Comparison of ENCODE assay signal across 2 cellular contexts in genomic region chr11:45757672-45758071, GRCh38.
TF ChIP-seq lines count a peak whose summit lies in the region.

No MANE protein-coding gene starts in this region.

TF ChIP-seq in GM12891, 5 proteins besides CTCF, POLR2A, EP300 and RAD21 (continued from another document):
- TF ChIP-seq SPI1 (IDR thresholded peaks at IDR 0.05; ENCODE audit: low read depth, low read length) (0 out of 2 replicates have a peak, but pooled peaks have one; percentile 16), PAX5 (IDR thresholded peaks at IDR 0.05; ENCODE audit: insufficient read depth, low read length, severe bottlenecking) (no peak)

TF ChIP-seq in H1, 55 proteins besides CTCF, POLR2A, EP300 and RAD21:
- TF ChIP-seq TEAD4 (IDR thresholded peaks at IDR 0.05; ENCODE audit: low read depth, low read length) (no peak), GTF2F1 (IDR thresholded peaks at IDR 0.05; ENCODE audit: borderline replicate concordance, low read depth, low read length) (no peak), JUND (IDR thresholded peaks at IDR 0.05; ENCODE audit: low read length) (no peak), EZH2 (IDR thresholded peaks at IDR 0.05; ENCODE audit: low read depth, low read length, severe bottlenecking) (no peak), YY1 (IDR thresholded peaks at IDR 0.05; ENCODE audit: low read depth, low read length) (no peak)
